32 cellular contexts compared by ENCODE assay signal in the genomic region with DNA sequence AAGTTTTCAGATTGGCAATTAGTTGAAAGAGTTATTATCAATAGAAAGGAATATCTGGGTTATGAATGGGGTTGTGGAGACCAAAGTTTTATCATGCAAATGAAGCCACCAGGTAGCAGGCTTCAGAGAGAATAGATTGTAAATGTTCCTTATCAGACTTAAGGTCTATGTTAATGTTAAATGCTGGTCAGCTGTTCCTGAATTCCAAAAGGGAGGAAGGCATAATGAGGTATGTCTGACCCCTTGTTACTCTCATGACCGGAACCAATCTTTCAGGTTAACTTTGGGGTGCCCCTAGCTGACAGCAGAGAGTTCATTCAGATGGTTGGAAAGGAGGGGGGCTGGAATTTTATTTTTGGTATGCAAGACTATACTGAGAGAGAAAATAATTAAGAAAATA. TPM values are rescaled to one million over a fixed set of nuclear protein-coding genes. Genes with fewer than 3 reads are reported as not detected.
"Had no signal": no experiment of that assay in that cellular context is flagged by ENCODE, and none has a peak within 500 bp of the region (broad histone marks: within the 10 kb centered on the region; RNA-seq: fewer than 3 reads in every experiment).

No MANE protein-coding gene starts in this region.

- H2AFZ ChIP-seq: hepatocyte had no signal

- H3K27ac Mint-ChIP-seq: naive thymus-derived CD4-positive, alpha-beta T cell; natural killer cell treated with Interleukin-12 subunit alpha and Interleukin-12 subunit beta and Interleukin-15 and Interleukin-18, amount 100 ng/mL, for 72 hours; progenitor cell of endocrine pancreas; stimulated activated memory B cell treated with anti-CD40 and anti-IgM and Interleukin-4, amounts not matched to agents 10 μg/mL and 1 μg/mL and 100 μg/mL, for 72 hours; stimulated activated naive CD8-positive, alpha-beta T cell treated with anti-CD3 and anti-CD28 coated beads, Interleukin-15, amount 100 ng/mL, for 72 hours had no signal

- H3K9me3 ChIP-seq: left ventricle myocardium inferior, mucosa of descending colon, ovary, right atrium auricular region, right lobe of liver, transverse colon, upper lobe of left lung, vagina had no signal

- H3K4me1 Mint-ChIP-seq: naive thymus-derived CD4-positive, alpha-beta T cell; stimulated activated memory B cell treated with anti-CD40 and anti-IgM and Interleukin-4, amounts not matched to agents 10 μg/mL and 1 μg/mL and 100 μg/mL, for 72 hours; stimulated activated naive CD8-positive, alpha-beta T cell treated with anti-CD3 and anti-CD28 coated beads, Interleukin-15, amount 100 ng/mL, for 72 hours had no signal

- H3K36me3 Mint-ChIP-seq: naive thymus-derived CD4-positive, alpha-beta T cell; natural killer cell treated with Interleukin-12 subunit alpha and Interleukin-12 subunit beta and Interleukin-15 and Interleukin-18, amount 100 ng/mL, for 72 hours; stimulated activated memory B cell treated with anti-CD40 and anti-IgM and Interleukin-4, amounts not matched to agents 10 μg/mL and 1 μg/mL and 100 μg/mL, for 72 hours had no signal

- H3K4me1 ChIP-seq: left ventricle myocardium inferior, right atrium auricular region, right lobe of liver, transverse colon, upper lobe of left lung, vagina had no signal

- H3K27ac ChIP-seq: hepatocyte, left ventricle myocardium inferior, ovary, right atrium auricular region, right lobe of liver, transverse colon, upper lobe of left lung, vagina had no signal

- H3K4me3 ChIP-seq: hepatocyte, left ventricle myocardium inferior, lung, mucosa of descending colon, ovary, right atrium auricular region, right lobe of liver, smooth muscle cell, transverse colon, upper lobe of left lung, vagina had no signal

- ATAC-seq: mucosa of descending colon; naive thymus-derived CD4-positive, alpha-beta T cell; natural killer cell treated with Interleukin-12 subunit alpha and Interleukin-12 subunit beta and Interleukin-15 and Interleukin-18, amount 100 ng/mL, for 72 hours; right lobe of liver; stimulated activated memory B cell treated with anti-CD40 and anti-IgM and Interleukin-4, amounts not matched to agents 10 μg/mL and 1 μg/mL and 100 μg/mL, for 72 hours; stimulated activated naive CD8-positive, alpha-beta T cell treated with anti-CD3 and anti-CD28 coated beads, Interleukin-15, amount 100 ng/mL, for 72 hours had no signal

- H3K27me3 ChIP-seq: hepatocyte, ovary, right atrium auricular region, right lobe of liver, transverse colon, upper lobe of left lung, vagina had no signal

- DNase-seq: islet precursor cell; left ventricle myocardium inferior; midbrain; mucosa of descending colon; naive thymus-derived CD4-positive, alpha-beta T cell; ovary; right lobe of liver; stimulated activated CD4-positive, alpha-beta T cell treated with anti-CD3 and anti-CD28 coated beads, Interleukin-1b, Interleukin-23, amount 100 ng/mL, for 48 hours; stimulated activated CD4-positive, alpha-beta T cell treated with anti-CD3 and anti-CD28 coated beads, Interleukin-2, amount 100 ng/mL, for 48 hours; stimulated activated CD4-positive, alpha-beta T cell treated with anti-CD3 and anti-CD28 coated beads, Interleukin-4, amount 100 ng/mL, for 4 hours; stimulated activated CD8-positive, alpha-beta memory T cell treated with anti-CD3 and anti-CD28 coated beads, Interleukin-4, amount 100 ng/mL, for 48 hours; stimulated activated naive CD4-positive, alpha-beta T cell treated with Interleukin-2 at 50 U/mL for 16 hours; stimulated activated naive CD8-positive, alpha-beta T cell treated with anti-CD3 and anti-CD28 coated beads, Interleukin-15, amount 100 ng/mL, for 72 hours; substantia nigra; transverse colon; upper lobe of left lung had no signal

- H3K4me3 Mint-ChIP-seq: naive thymus-derived CD4-positive, alpha-beta T cell; natural killer cell treated with Interleukin-12 subunit alpha and Interleukin-12 subunit beta and Interleukin-15 and Interleukin-18, amount 100 ng/mL, for 72 hours; stimulated activated memory B cell treated with anti-CD40 and anti-IgM and Interleukin-4, amounts not matched to agents 10 μg/mL and 1 μg/mL and 100 μg/mL, for 72 hours; stimulated activated naive CD8-positive, alpha-beta T cell treated with anti-CD3 and anti-CD28 coated beads, Interleukin-15, amount 100 ng/mL, for 72 hours had no signal

- H3K36me3 ChIP-seq: left ventricle myocardium inferior, ovary, right atrium auricular region, right lobe of liver, transverse colon, upper lobe of left lung, vagina had no signal

- H3K79me2 ChIP-seq: hepatocyte had no signal

- H3K27me3 Mint-ChIP-seq: naive thymus-derived CD4-positive, alpha-beta T cell; natural killer cell treated with Interleukin-12 subunit alpha and Interleukin-12 subunit beta and Interleukin-15 and Interleukin-18, amount 100 ng/mL, for 72 hours; progenitor cell of endocrine pancreas; stimulated activated memory B cell treated with anti-CD40 and anti-IgM and Interleukin-4, amounts not matched to agents 10 μg/mL and 1 μg/mL and 100 μg/mL, for 72 hours; stimulated activated naive CD8-positive, alpha-beta T cell treated with anti-CD3 and anti-CD28 coated beads, Interleukin-15, amount 100 ng/mL, for 72 hours had no signal

- H3K4me2 ChIP-seq: hepatocyte, smooth muscle cell had no signal

RNA-seq across cellular contexts. Expression of a gene that starts 47.9 kb away (rescaled TPM):
- total RNA-seq: hepatocyte; kidney epithelial cell; left ventricle myocardium inferior; lower leg skin; lung; mesenteric fat pad; myocyte; naive thymus-derived CD4-positive, alpha-beta T cell; natural killer cell treated with Interleukin-12 subunit alpha and Interleukin-12 subunit beta and Interleukin-15 and Interleukin-18, amount 100 ng/mL, for 72 hours; omental fat pad; ovary; progenitor cell of endocrine pancreas; pulmonary artery endothelial cell; renal cortical epithelial cell; right atrium auricular region; right lobe of liver; skeletal muscle tissue; smooth muscle cell; transverse colon; upper lobe of left lung; vagina had no signal
- polyA plus RNA-seq: hepatocyte; lung; naive thymus-derived CD4-positive, alpha-beta T cell; ovary; smooth muscle cell had no signal
